Comparison of ENCODE assay signal across 1 cellular context in the genomic region with DNA sequence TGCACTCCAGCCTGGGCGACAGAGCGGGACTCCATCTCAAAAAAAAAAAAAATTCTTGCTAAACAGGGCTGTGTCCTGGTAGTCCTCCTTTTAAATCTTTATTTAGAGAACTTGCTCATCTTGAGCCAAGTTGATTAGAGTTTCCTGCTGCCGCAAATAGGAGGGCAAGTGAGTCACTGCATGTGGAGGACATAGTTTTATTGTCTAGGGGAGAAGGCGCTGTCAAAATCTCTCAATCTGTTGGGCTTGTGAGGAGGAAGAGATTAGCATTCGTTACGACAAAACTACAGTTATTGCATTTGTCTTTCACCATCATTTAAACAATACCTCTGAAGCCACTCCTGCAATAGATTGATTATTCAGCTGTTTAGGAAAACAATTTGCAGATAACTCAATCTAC.
TF ChIP-seq lines count a peak whose summit lies in the region.

No MANE protein-coding gene starts in this region.

TF ChIP-seq in K562, 482 proteins besides CTCF, POLR2A, EP300 and RAD21 (continued from another document):
- TF ChIP-seq, protein P1, sequence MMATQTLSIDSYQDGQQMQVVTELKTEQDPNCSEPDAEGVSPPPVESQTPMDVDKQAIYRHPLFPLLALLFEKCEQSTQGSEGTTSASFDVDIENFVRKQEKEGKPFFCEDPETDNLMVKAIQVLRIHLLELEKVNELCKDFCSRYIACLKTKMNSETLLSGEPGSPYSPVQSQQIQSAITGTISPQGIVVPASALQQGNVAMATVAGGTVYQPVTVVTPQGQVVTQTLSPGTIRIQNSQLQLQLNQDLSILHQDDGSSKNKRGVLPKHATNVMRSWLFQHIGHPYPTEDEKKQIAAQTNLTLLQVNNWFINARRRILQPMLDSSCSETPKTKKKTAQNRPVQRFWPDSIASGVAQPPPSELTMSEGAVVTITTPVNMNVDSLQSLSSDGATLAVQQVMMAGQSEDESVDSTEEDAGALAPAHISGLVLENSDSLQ (IDR thresholded peaks at IDR 0.05): peak; percentile 45
- TF ChIP-seq JUN (IDR thresholded peaks at IDR 0.05; ENCODE audit: borderline replicate concordance, low read depth, low read length) (0 out of 2 replicates have a peak, but pooled peaks have one; percentile 39), JUN (CRISPR knock-in tag; IDR thresholded peaks at IDR 0.05; ENCODE audit: borderline replicate concordance) (no peak), POLR2H (tag; IDR thresholded peaks at IDR 0.05; ENCODE audit: low read depth) (peak; percentile 28; the same call in 1 of the 2 replicates), KDM1A (IDR thresholded peaks at IDR 0.05) (0 out of 4 replicates have a peak, but pooled peaks of 1 of the 2 experiments have one; percentile 45)
- TF ChIP-seq, protein P2, sequence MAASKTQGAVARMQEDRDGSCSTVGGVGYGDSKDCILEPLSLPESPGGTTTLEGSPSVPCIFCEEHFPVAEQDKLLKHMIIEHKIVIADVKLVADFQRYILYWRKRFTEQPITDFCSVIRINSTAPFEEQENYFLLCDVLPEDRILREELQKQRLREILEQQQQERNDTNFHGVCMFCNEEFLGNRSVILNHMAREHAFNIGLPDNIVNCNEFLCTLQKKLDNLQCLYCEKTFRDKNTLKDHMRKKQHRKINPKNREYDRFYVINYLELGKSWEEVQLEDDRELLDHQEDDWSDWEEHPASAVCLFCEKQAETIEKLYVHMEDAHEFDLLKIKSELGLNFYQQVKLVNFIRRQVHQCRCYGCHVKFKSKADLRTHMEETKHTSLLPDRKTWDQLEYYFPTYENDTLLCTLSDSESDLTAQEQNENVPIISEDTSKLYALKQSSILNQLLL (CRISPR knock-in tag; IDR thresholded peaks at IDR 0.05; ENCODE audit: borderline replicate concordance): no peak
